ENCODE assay signal across 1 cellular context in the genomic region with DNA sequence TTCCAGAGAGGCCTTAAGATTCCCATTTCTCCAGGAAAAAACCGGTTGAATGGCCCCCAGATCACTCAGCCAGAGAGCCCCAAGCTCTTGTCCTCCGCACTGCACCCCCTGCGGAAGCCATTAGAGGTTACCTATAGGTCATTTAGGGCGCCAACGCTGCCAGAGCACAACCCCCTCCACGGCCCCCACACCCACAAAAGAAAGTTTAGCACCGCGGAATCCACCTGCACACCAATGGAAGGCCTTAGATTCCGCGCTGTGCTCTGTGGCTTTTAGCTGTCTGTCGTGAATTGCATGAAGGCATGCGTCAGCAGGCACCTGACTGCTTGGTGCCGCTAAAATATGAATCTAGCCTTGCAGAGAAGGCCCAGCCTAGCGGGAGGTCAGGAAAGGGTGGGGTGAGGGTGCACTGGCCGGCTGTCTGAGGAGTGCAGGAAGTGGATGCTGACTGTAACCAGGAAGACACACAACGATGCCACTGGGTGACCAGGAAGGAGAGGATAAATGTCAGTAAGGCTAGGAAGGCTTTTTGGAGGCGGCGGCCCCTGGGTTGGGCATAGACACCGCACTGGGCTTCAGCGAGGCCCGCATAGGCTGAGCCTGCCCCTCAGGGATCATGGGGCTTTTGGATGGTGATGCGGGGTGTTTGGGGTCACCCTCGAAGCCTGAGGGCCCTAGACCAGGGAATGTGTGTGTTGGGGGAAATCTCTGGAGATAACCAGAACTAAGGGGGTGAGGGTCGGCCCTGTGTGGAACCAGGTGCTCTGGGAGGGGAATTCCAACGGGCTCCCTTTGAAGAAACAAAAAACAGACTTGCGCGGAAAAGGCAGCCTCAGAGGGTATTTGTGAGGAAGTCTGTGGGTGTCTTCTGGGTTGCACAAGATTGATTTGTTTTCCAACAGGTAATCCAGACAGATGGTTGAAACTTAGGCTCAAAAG.
TF ChIP-seq lines count a peak whose summit lies in the region.

No MANE protein-coding gene starts in this region.

TF ChIP-seq in HEK293, 187 proteins besides CTCF, POLR2A, EP300 and RAD21 (continued from another document):
- TF ChIP-seq WT1 (tag by site-specific recombination; IDR thresholded peaks at IDR 0.05) (no peak), ZBTB44 (tag by site-specific recombination; IDR thresholded peaks at IDR 0.05) (0 out of 2 replicates have a peak, but pooled peaks have one; percentile 32)
